Comparison of ENCODE assay signal across 26 cellular contexts in the genomic region with DNA sequence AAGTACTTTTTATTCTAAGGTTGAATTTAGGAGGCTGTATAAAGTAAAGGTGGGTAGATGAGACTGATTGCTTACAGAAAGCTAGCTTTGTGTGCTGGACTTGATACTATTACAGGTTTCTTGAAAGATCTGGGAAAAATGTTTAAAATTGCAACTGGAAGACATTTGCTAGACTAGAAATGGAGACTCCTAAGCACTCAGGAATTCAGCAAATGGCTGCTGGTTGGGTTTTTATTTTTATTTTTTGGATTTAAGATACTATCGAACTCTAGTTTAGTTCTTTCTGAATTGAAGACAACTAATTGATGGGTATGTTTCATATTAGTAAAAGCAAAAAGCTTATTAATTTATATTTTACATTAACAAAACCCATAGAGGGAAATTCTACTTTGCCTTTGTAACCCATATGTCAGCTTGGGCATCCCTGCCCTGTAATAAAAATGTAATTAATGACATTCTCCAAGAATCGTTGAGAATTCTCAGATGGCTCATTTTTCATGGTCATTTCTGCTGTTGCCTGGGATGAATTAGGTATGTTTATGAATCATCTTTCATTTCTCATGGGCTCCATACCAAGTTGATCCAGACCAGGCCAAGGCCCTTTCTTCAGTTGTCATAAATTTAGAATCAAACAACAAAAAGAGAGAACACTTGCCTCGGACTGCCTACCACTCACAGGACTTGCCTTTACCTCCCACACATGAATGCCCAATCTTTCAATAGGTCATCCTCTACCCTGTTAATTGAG.
A peak's percentile ranks its signal among the peaks of the same experiment; 100 is the strongest.
DNase-seq lines count a peak whose midpoint lies in the region; ATAC-seq and TF ChIP-seq lines count a peak whose summit lies in the region.
"Had no signal": no experiment of that assay in that cellular context is flagged by ENCODE, and none has a peak within 500 bp of the region (broad histone marks: within the 10 kb centered on the region; RNA-seq: fewer than 3 reads in every experiment).

No MANE protein-coding gene starts in this region.

- TF ChIP-seq CTCF in fibroblast of the aortic adventitia (IDR thresholded peaks at IDR 0.05; ENCODE audit: insufficient read depth, low read length) (no peak), WERI-Rb-1 (IDR thresholded peaks at IDR 0.05; ENCODE audit: low read depth, low read length) (no peak)

- H3K4me3 ChIP-seq in fibroblast of the aortic adventitia (ENCODE audit: low read depth, low read length) = no peak overlapping the region
- H3K4me3 ChIP-seq in WERI-Rb-1 (ENCODE audit: low read depth, low read length) = no peak overlapping the region
- H3K4me3 ChIP-seq: ascending aorta, BLaER1, GM23338, heart left ventricle, left lung, tibial artery had no signal

- H3K27me3 ChIP-seq in WERI-Rb-1 (ENCODE audit: insufficient read depth, low read depth, severe bottlenecking) = no peaks in the 10 kb centered on the region
- H3K27me3 ChIP-seq: ascending aorta, BLaER1, heart left ventricle, left lung, tibial artery had no signal

- no peaks in the 10 kb centered on the region for H3K36me3 ChIP-seq in WERI-Rb-1
- H3K36me3 ChIP-seq: ascending aorta, left lung, tibial artery had no signal

- no peak overlapping the region for H3K27ac ChIP-seq in WERI-Rb-1
- H3K27ac ChIP-seq: ascending aorta, BLaER1, heart left ventricle, KMS-11, left lung, RWPE1, tibial artery had no signal

- ATAC-seq in SK-N-SH treated with all-trans-retinoic acid at 6 μM for 48 hours = peak; percentile 84
- no peak for ATAC-seq in HG02610 (IDR thresholded peaks at IDR 0.05; ENCODE audit: unreplicated experiment)
- ATAC-seq: esophagus mucosa; GM23338; heart left ventricle; left lung; stimulated activated naive B cell treated with anti-CD40 and anti-IgM and Interleukin-4, amounts not matched to agents 10 μg/mL and 1 μg/mL and 100 μg/mL, for 72 hours had no signal

- DNase-seq in GM03348 (ENCODE audit: low spot score) (peak; percentile 41), fibroblast of the aortic adventitia (ENCODE audit: low read depth) (peak; percentile 64), stromal cell of bone marrow (ENCODE audit: low read depth) (peak; percentile 49), WERI-Rb-1 (no peak), iPS-NIHi11 (ENCODE audit: low spot score) (no peak), NCI-H1694 (lab: John Stamatoyannopoulos, UW) (no peak)
- DNase-seq: activated naive CD4-positive, alpha-beta T cell treated with anti-CD3 and anti-CD28 coated beads, Interleukin-2, amount 10 ng/mL, durations not matched to agents 7 days and 5 days; activated T-cell treated with anti-CD3 and anti-CD28 coated beads, Interleukin-2, amount 50 U/mL, for 48 hours; cerebellar nuclear complex; effector CD8-positive, alpha-beta T cell; heart left ventricle; left lung; NCI-H1048; NCI-H2029 treated with DMSO at 0.1 percent for 48 hours; NCI-H510A treated with DMSO at 0.1 percent for 48 hours; stimulated activated CD4-positive, alpha-beta T cell treated with anti-CD3 and anti-CD28 coated beads, Interleukin-1b, Interleukin-23, amount 100 ng/mL, for 48 hours; stimulated activated naive B cell treated with anti-CD40 and anti-IgM and Interleukin-4, amounts not matched to agents 10 μg/mL and 1 μg/mL and 100 μg/mL, for 72 hours; tibial artery had no signal

- no peaks in the 10 kb centered on the region for H3K9me3 ChIP-seq in WERI-Rb-1 (ENCODE audit: severe bottlenecking)
- H3K9me3 ChIP-seq: ascending aorta, BLaER1, heart left ventricle, left lung, tibial artery had no signal

TF ChIP-seq in SK-N-SH treated with all-trans-retinoic acid at 6 μM for 48 hours, 23 proteins besides CTCF, POLR2A, EP300 and RAD21 (continues in another document):
- TF ChIP-seq ZFP30 (CRISPR knock-in tag; IDR thresholded peaks at IDR 0.05) (no peak), CSDC2 (CRISPR knock-in tag; IDR thresholded peaks at IDR 0.05) (no peak; the same call in 1 of the 2 replicates), RARB (CRISPR knock-in tag; IDR thresholded peaks at IDR 0.05) (peak; percentile 92), BACH2 (CRISPR knock-in tag; IDR thresholded peaks at IDR 0.05; ENCODE audit: borderline replicate concordance) (no peak), ZFP3 (CRISPR knock-in tag; IDR thresholded peaks at IDR 0.05) (peak; percentile 42; the same call in 1 of the 2 replicates), ESRRG (CRISPR knock-in tag; IDR thresholded peaks at IDR 0.05) (peak; percentile 87; the same call in 1 of the 2 replicates), TOX (CRISPR knock-in tag; IDR thresholded peaks at IDR 0.05; ENCODE audit: borderline replicate concordance) (peak; percentile 94), ARNTL (CRISPR knock-in tag; IDR thresholded peaks at IDR 0.05; ENCODE audit: borderline replicate concordance, low read depth) (no peak), ZC3H10 (CRISPR knock-in tag; IDR thresholded peaks at IDR 0.05) (peak; percentile 82; the same call in 1 of the 2 replicates), TCF4 (CRISPR knock-in tag; IDR thresholded peaks at IDR 0.05; ENCODE audit: borderline replicate concordance) (peak; percentile 72; the same call in 1 of the 2 replicates), ZNF8 (CRISPR knock-in tag; IDR thresholded peaks at IDR 0.05) (no peak), TSHZ2 (CRISPR knock-in tag; IDR thresholded peaks at IDR 0.05) (peak; percentile 73), GLIS3 (CRISPR knock-in tag; IDR thresholded peaks at IDR 0.05) (peak; percentile 88), PPARA (CRISPR knock-in tag; IDR thresholded peaks at IDR 0.05; ENCODE audit: borderline replicate concordance) (no peak), SNAI2 (CRISPR knock-in tag; IDR thresholded peaks at IDR 0.05) (peak; percentile 83), ISL1 (CRISPR knock-in tag; IDR thresholded peaks at IDR 0.05) (peak; percentile 98), POU6F1 (CRISPR knock-in tag; IDR thresholded peaks at IDR 0.05; ENCODE audit: borderline replicate concordance, low read depth) (0 out of 2 replicates have a peak, but pooled peaks have one; percentile 6), ZNF565 (CRISPR knock-in tag; conservative IDR thresholded peaks at IDR 0.05; ENCODE audit: low read depth) (no peak), ZNF70 (CRISPR knock-in tag; IDR thresholded peaks at IDR 0.05) (no peak)
- TF ChIP-seq, protein P1, sequence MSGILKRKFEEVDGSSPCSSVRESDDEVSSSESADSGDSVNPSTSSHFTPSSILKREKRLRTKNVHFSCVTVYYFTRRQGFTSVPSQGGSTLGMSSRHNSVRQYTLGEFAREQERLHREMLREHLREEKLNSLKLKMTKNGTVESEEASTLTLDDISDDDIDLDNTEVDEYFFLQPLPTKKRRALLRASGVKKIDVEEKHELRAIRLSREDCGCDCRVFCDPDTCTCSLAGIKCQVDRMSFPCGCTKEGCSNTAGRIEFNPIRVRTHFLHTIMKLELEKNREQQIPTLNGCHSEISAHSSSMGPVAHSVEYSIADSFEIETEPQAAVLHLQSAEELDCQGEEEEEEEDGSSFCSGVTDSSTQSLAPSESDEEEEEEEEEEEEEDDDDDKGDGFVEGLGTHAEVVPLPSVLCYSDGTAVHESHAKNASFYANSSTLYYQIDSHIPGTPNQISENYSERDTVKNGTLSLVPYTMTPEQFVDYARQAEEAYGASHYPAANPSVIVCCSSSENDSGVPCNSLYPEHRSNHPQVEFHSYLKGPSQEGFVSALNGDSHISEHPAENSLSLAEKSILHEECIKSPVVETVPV (CRISPR knock-in tag; IDR thresholded peaks at IDR 0.05) = peak; percentile 89; the same call in 1 of the 2 replicates

Comparison
In these comparisons a context has a peak if more than half of its experiments do, and no peak if none do; other contexts are left out.
1. DNase-seq: peak in GM03348 (single experiment), fibroblast of the aortic adventitia (single experiment) and stromal cell of bone marrow (single experiment); none in WERI-Rb-1 (single experiment), iPS-NIHi11 (single experiment) and NCI-H1694 (single experiment).